1 cellular context compared by ENCODE assay signal in the genomic region with DNA sequence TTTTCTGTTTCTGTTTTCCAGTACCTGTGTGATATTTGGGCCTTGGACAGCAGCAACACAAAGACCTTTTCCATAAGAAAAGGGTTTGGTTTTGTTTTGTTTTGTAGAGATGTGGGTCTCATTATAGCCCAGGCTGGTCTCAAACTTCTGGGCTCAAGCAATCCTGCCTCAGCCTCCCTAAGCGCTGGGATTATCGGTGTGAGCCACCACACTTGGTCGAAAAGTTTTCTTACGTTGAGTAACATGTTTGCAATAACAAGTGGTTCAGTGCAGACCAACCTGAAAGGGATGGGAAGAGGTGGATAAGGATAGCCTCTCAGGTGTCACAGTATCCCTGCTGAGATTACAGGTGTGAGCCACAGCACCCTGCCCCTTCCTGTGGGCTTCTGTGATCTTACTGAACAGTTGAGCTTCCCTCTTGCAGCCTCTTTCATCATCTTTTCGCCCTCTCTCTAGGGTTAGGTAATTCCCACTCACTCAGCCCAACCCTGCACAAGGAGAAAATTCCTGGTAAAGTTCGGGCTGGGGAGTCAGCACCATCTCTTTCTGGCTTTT.
A peak's percentile ranks its signal among the peaks of the same experiment; 100 is the strongest.
TF ChIP-seq lines count a peak whose summit lies in the region.

No MANE protein-coding gene starts in this region.

TF ChIP-seq in HEK293, 187 proteins besides CTCF, POLR2A, EP300 and RAD21 (continued from another document and continues in another):
- no peak for TF ChIP-seq ZBTB49 (tag by site-specific recombination; IDR thresholded peaks at IDR 0.05; ENCODE audit: low read depth)
- TF ChIP-seq, protein P1, sequence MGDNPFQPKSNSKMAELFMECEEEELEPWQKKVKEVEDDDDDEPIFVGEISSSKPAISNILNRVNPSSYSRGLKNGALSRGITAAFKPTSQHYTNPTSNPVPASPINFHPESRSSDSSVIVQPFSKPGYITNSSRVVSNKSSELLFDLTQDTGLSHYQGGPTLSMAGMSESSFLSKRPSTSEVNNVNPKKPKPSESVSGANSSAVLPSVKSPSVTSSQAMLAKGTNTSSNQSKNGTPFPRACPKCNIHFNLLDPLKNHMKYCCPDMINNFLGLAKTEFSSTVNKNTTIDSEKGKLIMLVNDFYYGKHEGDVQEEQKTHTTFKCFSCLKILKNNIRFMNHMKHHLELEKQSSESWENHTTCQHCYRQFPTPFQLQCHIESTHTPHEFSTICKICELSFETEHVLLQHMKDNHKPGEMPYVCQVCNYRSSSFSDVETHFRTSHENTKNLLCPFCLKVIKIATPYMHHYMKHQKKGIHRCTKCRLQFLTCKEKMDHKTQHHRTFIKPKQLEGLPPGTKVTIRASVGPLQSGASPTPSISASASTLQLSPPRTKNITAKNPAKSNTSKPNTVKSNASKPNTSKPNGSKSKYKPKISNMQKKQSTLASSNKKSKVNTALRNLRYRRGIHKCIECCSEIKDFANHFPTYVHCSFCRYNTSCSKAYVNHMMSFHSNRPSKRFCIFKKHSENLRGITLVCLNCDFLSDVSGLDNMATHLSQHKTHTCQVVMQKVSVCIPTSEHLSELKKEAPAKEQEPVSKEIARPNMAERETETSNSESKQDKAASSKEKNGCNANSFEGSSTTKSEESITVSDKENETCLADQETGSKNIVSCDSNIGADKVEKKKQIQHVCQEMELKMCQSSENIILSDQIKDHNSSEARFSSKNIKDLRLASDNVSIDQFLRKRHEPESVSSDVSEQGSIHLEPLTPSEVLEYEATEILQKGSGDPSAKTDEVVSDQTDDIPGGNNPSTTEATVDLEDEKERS (tag by site-specific recombination; IDR thresholded peaks at IDR 0.05), result no peak
- no peak for TF ChIP-seq ZNF157 (tag by site-specific recombination; IDR thresholded peaks at IDR 0.05)
- TF ChIP-seq ZNF837 (tag by site-specific recombination; IDR thresholded peaks at IDR 0.05), result no peak
- TF ChIP-seq ZNF610 (tag by site-specific recombination; IDR thresholded peaks at IDR 0.05; ENCODE audit: borderline replicate concordance), result no peak
- TF ChIP-seq SCRT2 (tag by site-specific recombination; IDR thresholded peaks at IDR 0.05), result peak; percentile 75
- TF ChIP-seq ZNF530 (tag by site-specific recombination; IDR thresholded peaks at IDR 0.05; ENCODE audit: low read depth), result no peak
- peak; percentile 46; the same call in 1 of the 2 replicates for TF ChIP-seq BCL6B (tag by site-specific recombination; IDR thresholded peaks at IDR 0.05)
- TF ChIP-seq ZNF366 (tag by site-specific recombination; conservative IDR thresholded peaks at IDR 0.05), result no peak
- no peak for TF ChIP-seq ZNF239 (tag by site-specific recombination; IDR thresholded peaks at IDR 0.05)
- TF ChIP-seq, protein P2, sequence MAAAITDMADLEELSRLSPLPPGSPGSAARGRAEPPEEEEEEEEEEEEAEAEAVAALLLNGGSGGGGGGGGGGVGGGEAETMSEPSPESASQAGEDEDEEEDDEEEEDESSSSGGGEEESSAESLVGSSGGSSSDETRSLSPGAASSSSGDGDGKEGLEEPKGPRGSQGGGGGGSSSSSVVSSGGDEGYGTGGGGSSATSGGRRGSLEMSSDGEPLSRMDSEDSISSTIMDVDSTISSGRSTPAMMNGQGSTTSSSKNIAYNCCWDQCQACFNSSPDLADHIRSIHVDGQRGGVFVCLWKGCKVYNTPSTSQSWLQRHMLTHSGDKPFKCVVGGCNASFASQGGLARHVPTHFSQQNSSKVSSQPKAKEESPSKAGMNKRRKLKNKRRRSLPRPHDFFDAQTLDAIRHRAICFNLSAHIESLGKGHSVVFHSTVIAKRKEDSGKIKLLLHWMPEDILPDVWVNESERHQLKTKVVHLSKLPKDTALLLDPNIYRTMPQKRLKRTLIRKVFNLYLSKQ (tag by site-specific recombination; IDR thresholded peaks at IDR 0.05; ENCODE audit: borderline replicate concordance), result no peak
- peak; percentile 61 for TF ChIP-seq ZIC2 (tag by site-specific recombination; IDR thresholded peaks at IDR 0.05)
- TF ChIP-seq PRDM10 (tag by site-specific recombination; IDR thresholded peaks at IDR 0.05), result peak; percentile 46; the same call in 1 of the 2 replicates
- no peak for TF ChIP-seq ZNF112 (tag by site-specific recombination; IDR thresholded peaks at IDR 0.05)
- TF ChIP-seq, protein P3, sequence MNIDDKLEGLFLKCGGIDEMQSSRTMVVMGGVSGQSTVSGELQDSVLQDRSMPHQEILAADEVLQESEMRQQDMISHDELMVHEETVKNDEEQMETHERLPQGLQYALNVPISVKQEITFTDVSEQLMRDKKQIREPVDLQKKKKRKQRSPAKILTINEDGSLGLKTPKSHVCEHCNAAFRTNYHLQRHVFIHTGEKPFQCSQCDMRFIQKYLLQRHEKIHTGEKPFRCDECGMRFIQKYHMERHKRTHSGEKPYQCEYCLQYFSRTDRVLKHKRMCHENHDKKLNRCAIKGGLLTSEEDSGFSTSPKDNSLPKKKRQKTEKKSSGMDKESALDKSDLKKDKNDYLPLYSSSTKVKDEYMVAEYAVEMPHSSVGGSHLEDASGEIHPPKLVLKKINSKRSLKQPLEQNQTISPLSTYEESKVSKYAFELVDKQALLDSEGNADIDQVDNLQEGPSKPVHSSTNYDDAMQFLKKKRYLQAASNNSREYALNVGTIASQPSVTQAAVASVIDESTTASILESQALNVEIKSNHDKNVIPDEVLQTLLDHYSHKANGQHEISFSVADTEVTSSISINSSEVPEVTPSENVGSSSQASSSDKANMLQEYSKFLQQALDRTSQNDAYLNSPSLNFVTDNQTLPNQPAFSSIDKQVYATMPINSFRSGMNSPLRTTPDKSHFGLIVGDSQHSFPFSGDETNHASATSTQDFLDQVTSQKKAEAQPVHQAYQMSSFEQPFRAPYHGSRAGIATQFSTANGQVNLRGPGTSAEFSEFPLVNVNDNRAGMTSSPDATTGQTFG (tag by site-specific recombination; IDR thresholded peaks at IDR 0.05; ENCODE audit: borderline replicate concordance), result no peak
- TF ChIP-seq, protein P4, sequence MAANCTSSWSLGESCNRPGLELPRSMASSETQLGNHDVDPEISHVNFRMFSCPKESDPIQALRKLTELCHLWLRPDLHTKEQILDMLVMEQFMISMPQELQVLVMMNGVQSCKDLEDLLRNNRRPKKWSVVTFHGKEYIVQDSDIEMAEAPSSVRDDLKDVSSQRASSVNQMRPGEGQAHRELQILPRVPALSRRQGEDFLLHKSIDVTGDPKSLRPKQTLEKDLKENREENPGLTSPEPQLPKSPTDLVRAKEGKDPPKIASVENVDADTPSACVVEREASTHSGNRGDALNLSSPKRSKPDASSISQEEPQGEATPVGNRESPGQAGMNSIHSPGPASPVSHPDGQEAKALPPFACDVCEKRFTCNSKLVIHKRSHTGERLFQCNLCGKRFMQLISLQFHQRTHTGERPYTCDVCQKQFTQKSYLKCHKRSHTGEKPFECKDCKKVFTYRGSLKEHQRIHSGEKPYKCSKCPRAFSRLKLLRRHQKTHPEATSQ (tag by site-specific recombination; IDR thresholded peaks at IDR 0.05), result no peak
- TF ChIP-seq ZNF391 (tag by site-specific recombination; IDR thresholded peaks at IDR 0.05; ENCODE audit: borderline replicate concordance, low read depth), result no peak
- TF ChIP-seq ZSCAN30 (tag by site-specific recombination; IDR thresholded peaks at IDR 0.05), result no peak
- no peak for TF ChIP-seq ZNF416 (tag by site-specific recombination; IDR thresholded peaks at IDR 0.05)
- TF ChIP-seq ZSCAN4 (tag by site-specific recombination; IDR thresholded peaks at IDR 0.05), result no peak
- TF ChIP-seq ZFP41 (tag by site-specific recombination; IDR thresholded peaks at IDR 0.05; ENCODE audit: borderline replicate concordance), result no peak
- no peak for TF ChIP-seq ZNF335 (tag by site-specific recombination; conservative IDR thresholded peaks at IDR 0.05)
- TF ChIP-seq, protein P5, sequence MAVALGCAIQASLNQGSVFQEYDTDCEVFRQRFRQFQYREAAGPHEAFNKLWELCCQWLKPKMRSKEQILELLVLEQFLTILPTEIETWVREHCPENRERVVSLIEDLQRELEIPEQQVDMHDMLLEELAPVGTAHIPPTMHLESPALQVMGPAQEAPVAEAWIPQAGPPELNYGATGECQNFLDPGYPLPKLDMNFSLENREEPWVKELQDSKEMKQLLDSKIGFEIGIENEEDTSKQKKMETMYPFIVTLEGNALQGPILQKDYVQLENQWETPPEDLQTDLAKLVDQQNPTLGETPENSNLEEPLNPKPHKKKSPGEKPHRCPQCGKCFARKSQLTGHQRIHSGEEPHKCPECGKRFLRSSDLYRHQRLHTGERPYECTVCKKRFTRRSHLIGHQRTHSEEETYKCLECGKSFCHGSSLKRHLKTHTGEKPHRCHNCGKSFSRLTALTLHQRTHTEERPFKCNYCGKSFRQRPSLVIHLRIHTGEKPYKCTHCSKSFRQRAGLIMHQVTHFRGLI (tag by site-specific recombination; IDR thresholded peaks at IDR 0.05), result peak; percentile 98
- TF ChIP-seq ZNF645 (tag by site-specific recombination; IDR thresholded peaks at IDR 0.05), result no peak
- TF ChIP-seq OVOL3 (tag by site-specific recombination; IDR thresholded peaks at IDR 0.05), result no peak
- no peak for TF ChIP-seq ZNF302 (tag by site-specific recombination; IDR thresholded peaks at IDR 0.05; ENCODE audit: low read depth)
- TF ChIP-seq ZNF629 (tag by site-specific recombination; IDR thresholded peaks at IDR 0.05), result no peak
- TF ChIP-seq ZNF473 (tag by site-specific recombination; IDR thresholded peaks at IDR 0.05), result no peak
- TF ChIP-seq ZNF514 (tag by site-specific recombination; IDR thresholded peaks at IDR 0.05), result no peak
- TF ChIP-seq ZNF19 (tag by site-specific recombination; IDR thresholded peaks at IDR 0.05; ENCODE audit: low read depth), result no peak
- TF ChIP-seq, protein P6, sequence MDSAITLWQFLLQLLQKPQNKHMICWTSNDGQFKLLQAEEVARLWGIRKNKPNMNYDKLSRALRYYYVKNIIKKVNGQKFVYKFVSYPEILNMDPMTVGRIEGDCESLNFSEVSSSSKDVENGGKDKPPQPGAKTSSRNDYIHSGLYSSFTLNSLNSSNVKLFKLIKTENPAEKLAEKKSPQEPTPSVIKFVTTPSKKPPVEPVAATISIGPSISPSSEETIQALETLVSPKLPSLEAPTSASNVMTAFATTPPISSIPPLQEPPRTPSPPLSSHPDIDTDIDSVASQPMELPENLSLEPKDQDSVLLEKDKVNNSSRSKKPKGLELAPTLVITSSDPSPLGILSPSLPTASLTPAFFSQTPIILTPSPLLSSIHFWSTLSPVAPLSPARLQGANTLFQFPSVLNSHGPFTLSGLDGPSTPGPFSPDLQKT (IDR thresholded peaks at IDR 0.05; ENCODE audit: borderline replicate concordance, low read depth, low read length), result no peak
